24 cellular contexts compared by ENCODE assay signal in the genomic region with DNA sequence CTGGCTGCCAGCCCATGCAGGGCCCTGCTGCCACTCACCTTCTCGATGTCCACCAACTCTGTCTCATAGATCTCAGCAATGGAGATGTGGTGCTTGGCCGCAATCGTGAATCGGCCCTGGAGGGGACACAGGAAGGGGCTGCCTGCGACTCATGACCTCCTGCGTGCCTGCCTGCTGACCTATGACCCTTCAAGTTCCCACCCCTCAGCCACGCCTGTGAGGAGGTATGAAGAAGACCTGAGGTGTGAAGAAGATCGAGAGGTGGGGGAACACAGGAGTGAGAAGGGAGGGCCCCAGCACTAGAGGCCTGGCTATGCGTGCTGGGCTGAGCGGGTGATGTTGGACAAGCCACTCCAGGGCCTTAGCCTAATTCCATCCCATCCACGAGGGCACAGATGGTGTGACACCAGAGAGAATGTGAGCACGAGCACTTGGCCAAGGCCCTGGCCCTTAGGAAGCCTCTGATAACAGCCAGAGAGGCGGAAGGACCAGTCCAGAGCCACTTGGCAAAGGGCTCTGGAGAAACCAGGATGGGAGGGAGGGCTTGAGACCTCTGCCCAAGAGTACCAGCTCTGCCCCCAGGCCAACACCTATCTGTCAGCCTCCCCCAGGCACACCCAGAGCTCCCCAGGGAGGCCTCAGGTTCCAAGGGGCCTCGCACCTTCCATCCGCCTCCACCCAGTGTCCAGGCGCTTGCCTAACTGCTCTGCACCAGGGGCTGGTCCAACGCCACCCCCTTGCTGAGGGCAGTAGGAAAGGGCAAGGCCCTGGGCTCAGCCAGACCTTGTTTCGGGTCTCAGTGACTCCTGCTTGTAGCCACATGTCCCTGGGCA. TPM values are rescaled to one million over a fixed set of nuclear protein-coding genes. Genes with fewer than 3 reads are reported as not detected.
DNase-seq lines count a peak whose midpoint lies in the region; ATAC-seq and TF ChIP-seq lines count a peak whose summit lies in the region.
"Had no signal": no experiment of that assay in that cellular context is flagged by ENCODE, and none has a peak within 500 bp of the region (broad histone marks: within the 10 kb centered on the region; RNA-seq: fewer than 3 reads in every experiment).

No MANE protein-coding gene starts in this region.

- H3K9me3 ChIP-seq in right atrium auricular region = no peaks in the 10 kb centered on the region
- H3K9me3 ChIP-seq in upper lobe of right lung = no peaks in the 10 kb centered on the region
- H3K9me3 ChIP-seq in ascending aorta = no peaks in the 10 kb centered on the region
- H3K9me3 ChIP-seq in prostate gland = no peaks in the 10 kb centered on the region
- H3K9me3 ChIP-seq: tibial nerve had no signal

- peak overlapping the region; percentile 2 for H3K4me3 Mint-ChIP-seq in natural killer cell
- H3K4me3 Mint-ChIP-seq in natural killer cell treated with Interleukin-12 subunit alpha and Interleukin-12 subunit beta and Interleukin-15 and Interleukin-18, amount 100 ng/mL, for 72 hours = no peak overlapping the region
- H3K4me3 Mint-ChIP-seq in brain = no peak overlapping the region
- H3K4me3 Mint-ChIP-seq: activated B cell treated with CpG ODN at 0.5 μM for 24 hours; CD14-positive monocyte; memory B cell; T-helper 1 cell treated with Interleukin-12 subunit alpha and Interleukin-12 subunit beta and Interleukin-4 antibody, amounts not matched to agents 30 μg/mL and 1 μg/mL, for 36 hours had no signal

- intact Hi-C loops in natural killer cell (cut with micrococcal nuclease) = no loop called here
- intact Hi-C loops in upper lobe of right lung (cut with DNase I) = no loop called here
- intact Hi-C loops in ascending aorta (cut with DNase I) = no loop called here
- intact Hi-C loops in prostate gland (cut with DNase I) = no loop called here

- H3K4me1 ChIP-seq in right atrium auricular region = peaks cover 0 to 60% of the 10 kb centered on the region in 2 donors
- H3K4me1 ChIP-seq in upper lobe of right lung = no peaks in the 10 kb centered on the region
- H3K4me1 ChIP-seq in ascending aorta = no peaks in the 10 kb centered on the region
- peaks cover 5% of the 10 kb centered on the region for H3K4me1 ChIP-seq in prostate gland (replicated peaks)

- H3K36me3 ChIP-seq in right atrium auricular region (peaks cover 63% of the 10 kb centered on the region), upper lobe of right lung (peaks cover 65% of the 10 kb centered on the region), ascending aorta (peaks cover 49 to 75% of the 10 kb centered on the region in 2 donors), prostate gland (peaks cover 4 to 21% of the 10 kb centered on the region in 2 donors)

- TF ChIP-seq CTCF in natural killer cell (IDR thresholded peaks at IDR 0.05) = no peak
- TF ChIP-seq CTCF in brain (conservative IDR thresholded peaks at IDR 0.05) = no peak
- no peak for TF ChIP-seq CTCF in right atrium auricular region (IDR thresholded peaks at IDR 0.05)
- no peak for TF ChIP-seq CTCF in upper lobe of right lung (IDR thresholded peaks at IDR 0.05)
- no peak for TF ChIP-seq CTCF in ascending aorta (IDR thresholded peaks at IDR 0.05)
- TF ChIP-seq CTCF in prostate gland (IDR thresholded peaks at IDR 0.05) = no peak

- H3K27ac ChIP-seq in right atrium auricular region (peak overlapping the region; percentile 78 to 84), upper lobe of right lung (no peak overlapping the region), ascending aorta (no peak overlapping the region), prostate gland (no peak overlapping the region)
- H3K27ac ChIP-seq: epithelial cell of prostate, PC-9 had no signal

- 83% methylated on average over 18 of the region's 18 CpGs for WGBS in prostate gland

- ATAC-seq in natural killer cell = no peak
- ATAC-seq in natural killer cell treated with Interleukin-12 subunit alpha and Interleukin-12 subunit beta and Interleukin-15 and Interleukin-18, amount 100 ng/mL, for 72 hours = no peak
- no peak for ATAC-seq in upper lobe of right lung
- no peak for ATAC-seq in GM19397 (IDR thresholded peaks at IDR 0.05; ENCODE audit: unreplicated experiment)

- no peaks in the 10 kb centered on the region for H3K27me3 ChIP-seq in right atrium auricular region
- no peaks in the 10 kb centered on the region for H3K27me3 ChIP-seq in upper lobe of right lung
- no peaks in the 10 kb centered on the region for H3K27me3 ChIP-seq in ascending aorta
- no peaks in the 10 kb centered on the region for H3K27me3 ChIP-seq in prostate gland (replicated peaks; ENCODE audit: insufficient read depth)
- H3K27me3 ChIP-seq: tibial nerve had no signal

- H3K27ac Mint-ChIP-seq in natural killer cell (peak overlapping the region; percentile 49 to 64), brain (peak overlapping the region in 4 of 5 experiments; percentile 23 to 96 (median 84))
- H3K27ac Mint-ChIP-seq in natural killer cell treated with Interleukin-12 subunit alpha and Interleukin-12 subunit beta and Interleukin-15 and Interleukin-18, amount 100 ng/mL, for 72 hours = peak overlapping the region in 1 of 2 donors; percentile 37
- H3K27ac Mint-ChIP-seq: activated B cell treated with CpG ODN at 0.5 μM for 24 hours; activated T-helper 2 cell treated with anti-CD3 and anti-CD28 coated beads, Interferon-gamma antibody, Interleukin-2, Interleukin-4, amounts not matched to agents 10 μg/mL and 5 μg/mL and 100 μg/mL, durations not matched to agents 14 hours and 24 hours and 36 hours; memory B cell; progenitor cell of endocrine pancreas had no signal

- H3K4me3 ChIP-seq in right atrium auricular region (no peak overlapping the region), upper lobe of right lung (no peak overlapping the region), ascending aorta (no peak overlapping the region), prostate gland (no peak overlapping the region)
- H3K4me3 ChIP-seq: PC-9, skin epidermis, tibial nerve had no signal

- no peak for TF ChIP-seq POLR2A in prostate gland (IDR thresholded peaks at IDR 0.05)

- no peaks in the 10 kb centered on the region for H3K27me3 Mint-ChIP-seq in natural killer cell (ENCODE audit: low read depth in 2 of 2)
- no peaks in the 10 kb centered on the region for H3K27me3 Mint-ChIP-seq in natural killer cell treated with Interleukin-12 subunit alpha and Interleukin-12 subunit beta and Interleukin-15 and Interleukin-18, amount 100 ng/mL, for 72 hours
- H3K27me3 Mint-ChIP-seq in brain = no peaks in the 10 kb centered on the region
- H3K27me3 Mint-ChIP-seq: activated B cell treated with CpG ODN at 0.5 μM for 24 hours; memory B cell; naive thymus-derived CD8-positive, alpha-beta T cell; progenitor cell of endocrine pancreas had no signal

- H3K4me1 Mint-ChIP-seq in natural killer cell (peaks cover 7 to 28% of the 10 kb centered on the region in 2 donors), brain (peaks cover 40% of the 10 kb centered on the region)
- peaks cover 7 to 12% of the 10 kb centered on the region in 2 donors for H3K4me1 Mint-ChIP-seq in natural killer cell treated with Interleukin-12 subunit alpha and Interleukin-12 subunit beta and Interleukin-15 and Interleukin-18, amount 100 ng/mL, for 72 hours (ENCODE audit: low read depth in 2 of 2)
- H3K4me1 Mint-ChIP-seq: activated B cell treated with CpG ODN at 0.5 μM for 24 hours, CD14-positive monocyte had no signal

- H3K9me3 Mint-ChIP-seq in natural killer cell = no peaks in the 10 kb centered on the region
- no peaks in the 10 kb centered on the region for H3K9me3 Mint-ChIP-seq in natural killer cell treated with Interleukin-12 subunit alpha and Interleukin-12 subunit beta and Interleukin-15 and Interleukin-18, amount 100 ng/mL, for 72 hours
- no peaks in the 10 kb centered on the region for H3K9me3 Mint-ChIP-seq in brain
- H3K9me3 Mint-ChIP-seq: activated B cell treated with CpG ODN at 0.5 μM for 24 hours; activated T-helper 2 cell treated with anti-CD3 and anti-CD28 coated beads, Interferon-gamma antibody, Interleukin-2, Interleukin-4, amounts not matched to agents 10 μg/mL and 5 μg/mL and 100 μg/mL, durations not matched to agents 14 hours and 24 hours and 36 hours; CD14-positive monocyte; memory B cell; naive thymus-derived CD8-positive, alpha-beta T cell; T-helper 1 cell treated with Interleukin-12 subunit alpha and Interleukin-12 subunit beta and Interleukin-4 antibody, amounts not matched to agents 30 μg/mL and 1 μg/mL, for 36 hours had no signal

- DNase-seq in natural killer cell (no peak), right atrium auricular region (ENCODE audit: low spot score) (no peak), upper lobe of right lung (peak; percentile 48), ascending aorta (ENCODE audit: low spot score in 2 of 2) (no peak), prostate gland (ENCODE audit: low spot score) (no peak)
- no peak for DNase-seq in natural killer cell treated with Interleukin-12 subunit alpha and Interleukin-12 subunit beta and Interleukin-15 and Interleukin-18, amount 100 ng/mL, for 72 hours (ENCODE audit: low spot score)
- DNase-seq: activated B cell treated with CpG ODN at 0.5 μM for 24 hours; naive thymus-derived CD8-positive, alpha-beta T cell; NCI-H187; PC-9; stimulated activated naive CD4-positive, alpha-beta T cell treated with Interleukin-2 at 50 U/mL for 16 hours had no signal

- H3K36me3 Mint-ChIP-seq in natural killer cell (no peaks in the 10 kb centered on the region), brain (peaks cover 10% of the 10 kb centered on the region)
- H3K36me3 Mint-ChIP-seq in natural killer cell treated with Interleukin-12 subunit alpha and Interleukin-12 subunit beta and Interleukin-15 and Interleukin-18, amount 100 ng/mL, for 72 hours = peaks cover 7% of the 10 kb centered on the region

RNA-seq across cellular contexts. Expression of a gene that starts 9.6 kb away (rescaled TPM):
- total RNA-seq in natural killer cell (1 to 10 TPM; 3.0 to 4.2 (median 3.6) TPM), right atrium auricular region (1 to 10 TPM; 2.8 to 2.9 TPM), upper lobe of right lung (9.3 TPM), ascending aorta (26.0 TPM), prostate gland (1 to 10 TPM; 8.8 to 9.0 TPM)
- total RNA-seq in natural killer cell treated with Interleukin-12 subunit alpha and Interleukin-12 subunit beta and Interleukin-15 and Interleukin-18, amount 100 ng/mL, for 72 hours = 10 to 100 TPM in 1 of 2 donors, 1 to 10 TPM in 1; 4.9 to 11.4 TPM
- polyA plus RNA-seq in brain (ENCODE audit: insufficient read depth, low read depth, low replicate concordance) = 28.1 TPM

RNA-seq across cellular contexts. Expression of a gene that starts 21.3 kb away (rescaled TPM):
- 100 to 1,000 TPM; 192 to 215 (median 192) TPM for total RNA-seq in natural killer cell
- 10 to 100 TPM; 69.9 to 78.8 TPM for total RNA-seq in natural killer cell treated with Interleukin-12 subunit alpha and Interleukin-12 subunit beta and Interleukin-15 and Interleukin-18, amount 100 ng/mL, for 72 hours
- 248 TPM for polyA plus RNA-seq in brain (ENCODE audit: insufficient read depth, low read depth, low replicate concordance)
- 100 to 1,000 TPM; 127 to 213 TPM for total RNA-seq in right atrium auricular region
- total RNA-seq in upper lobe of right lung = 134 TPM
- total RNA-seq in ascending aorta = 102 TPM
- total RNA-seq in prostate gland = 100 to 1,000 TPM; 263 to 422 TPM

RNA-seq across cellular contexts. Expression of a gene that starts 21.9 kb away (rescaled TPM):
- total RNA-seq in natural killer cell (under 1 TPM in 1 of 3 donors, not detected in 2; 0.20 TPM), right atrium auricular region (under 1 TPM; 0.28 to 0.37 TPM), upper lobe of right lung (0.23 TPM), ascending aorta (not detected), prostate gland (1 to 10 TPM; 1.3 to 7.7 TPM)
- total RNA-seq in natural killer cell treated with Interleukin-12 subunit alpha and Interleukin-12 subunit beta and Interleukin-15 and Interleukin-18, amount 100 ng/mL, for 72 hours = not detected
- 23.3 TPM for polyA plus RNA-seq in brain (ENCODE audit: insufficient read depth, low read depth, low replicate concordance)
- total RNA-seq: activated B cell treated with CpG ODN at 0.5 μM for 24 hours; activated T-helper 2 cell treated with anti-CD3 and anti-CD28 coated beads, Interferon-gamma antibody, Interleukin-2, Interleukin-4, amounts not matched to agents 10 μg/mL and 5 μg/mL and 100 μg/mL, durations not matched to agents 14 hours and 24 hours and 36 hours; dermis microvascular lymphatic vessel endothelial cell; fibroblast of villous mesenchyme; kidney epithelial cell; PC-9; tibial nerve had no signal
- polyA plus RNA-seq: CD14-positive monocyte had no signal

Comparison
In these comparisons a context has a peak if more than half of its experiments do, and no peak if none do; other contexts are left out.
1. H3K27ac ChIP-seq: peak in right atrium auricular region (2 of 2); none in upper lobe of right lung (single experiment), ascending aorta (0 of 2) and prostate gland (0 of 2).